In genomic region chr10:86335257-86335656, GRCh38 we compare ENCODE assay signal across 5 cellular contexts.
"Had no signal": no experiment of that assay in that cellular context is flagged by ENCODE, and none has a peak within 500 bp of the region (broad histone marks: within the 10 kb centered on the region; RNA-seq: fewer than 3 reads in every experiment).

No MANE protein-coding gene starts in this region.

- DNase-seq: HCEC 1CT, HFFc6, KG1 had no signal

- H3K4me3 ChIP-seq: GM23338 had no signal

- H3K27ac ChIP-seq: HL-60 had no signal
